ENCODE assay signal across 25 cellular contexts in the genomic region with DNA sequence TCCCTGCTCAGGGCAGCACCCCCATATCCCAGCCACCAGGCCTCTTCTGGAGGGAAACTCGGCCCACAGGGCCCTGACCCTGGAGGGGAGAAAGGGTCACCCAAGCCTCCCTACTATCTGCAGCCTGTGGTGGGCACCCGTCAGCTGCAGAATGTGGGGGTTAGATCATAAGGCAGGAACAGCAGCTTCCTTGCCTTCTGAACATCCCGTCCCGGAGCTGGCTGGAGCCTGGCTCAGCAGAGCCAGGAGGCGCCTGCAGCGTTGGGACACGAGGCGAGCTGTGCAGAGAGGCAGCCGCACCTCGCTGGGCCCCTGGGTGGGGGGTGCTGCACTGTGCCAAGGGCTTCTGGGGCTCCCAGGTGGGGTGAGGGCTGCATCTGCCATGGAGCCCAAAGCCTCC.
"Had no signal": no experiment of that assay in that cellular context is flagged by ENCODE, and none has a peak within 500 bp of the region (broad histone marks: within the 10 kb centered on the region; RNA-seq: fewer than 3 reads in every experiment).

No MANE protein-coding gene starts in this region.

- H3K27ac ChIP-seq: colonic mucosa, epithelial cell of prostate, foreskin keratinocyte, neutrophil, parathyroid adenoma, suprapubic skin, upper lobe of left lung had no signal

- H3K27me3 ChIP-seq: colonic mucosa had no signal

- H3K4me3 ChIP-seq: colonic mucosa, suprapubic skin, upper lobe of left lung had no signal

- H3K9me3 ChIP-seq: colonic mucosa, neutrophil, suprapubic skin, upper lobe of left lung had no signal

- FAIRE-seq: small intestine had no signal

- DNase-seq: activated CD4-positive, alpha-beta T cell treated with anti-CD3 and anti-CD28 coated beads for 48 hours; activated CD4-positive, CD25-positive, alpha-beta regulatory T cell; activated CD8-positive, alpha-beta T cell treated with anti-CD3 and anti-CD28 coated beads for 36 hours; activated naive CD4-positive, alpha-beta T cell treated with anti-CD3 and anti-CD28 coated beads for 36 hours; activated T-cell treated with anti-CD3 and anti-CD28 coated beads, Interleukin-2, amount 50 U/mL, for 1 hour; anterior cingulate cortex; central memory CD4-positive, alpha-beta T cell; colonic mucosa; endodermal cell; foreskin keratinocyte; kidney glomerular epithelial cell; mesenchymal stem cell; natural killer cell; retina; small intestine; stimulated activated CD4-positive, alpha-beta T cell treated with anti-CD3 and anti-CD28 coated beads, Interleukin-4, amount 100 ng/mL, for 1 hour; stimulated activated naive CD8-positive, alpha-beta T cell treated with anti-CD3 and anti-CD28 coated beads, Interleukin-15, amount 100 ng/mL, for 72 hours; T-helper 1 cell; T-helper 9 cell had no signal

- ATAC-seq: activated CD8-positive, alpha-beta T cell treated with anti-CD3 and anti-CD28 coated beads for 36 hours; activated T-helper 17 cell treated with anti-CD3 and anti-CD28 coated beads, Interleukin-2, amount 50 U/mL, for 72 hours; foreskin keratinocyte; natural killer cell; stimulated activated naive CD8-positive, alpha-beta T cell treated with anti-CD3 and anti-CD28 coated beads, Interleukin-15, amount 100 ng/mL, for 72 hours had no signal

- H2AFZ ChIP-seq: parathyroid adenoma had no signal

- H3K4me1 ChIP-seq: colonic mucosa, foreskin keratinocyte, parathyroid adenoma, upper lobe of left lung had no signal

- H3K36me3 ChIP-seq: colonic mucosa, neutrophil, suprapubic skin, upper lobe of left lung had no signal

- H3K79me2 ChIP-seq: parathyroid adenoma had no signal

- H3K9ac ChIP-seq: parathyroid adenoma had no signal
